ENCODE assay signal across 17 cellular contexts in genomic region chr7:82109288-82109687, GRCh38.
A peak's percentile ranks its signal among the peaks of the same experiment; 100 is the strongest.
DNase-seq lines count a peak whose midpoint lies in the region; ATAC-seq, FAIRE-seq and TF ChIP-seq lines count a peak whose summit lies in the region.
"Had no signal": no experiment of that assay in that cellular context is flagged by ENCODE, and none has a peak within 500 bp of the region (broad histone marks: within the 10 kb centered on the region; RNA-seq: fewer than 3 reads in every experiment).

No MANE protein-coding gene starts in this region.

- ATAC-seq in K562: no peak
- no peak for ATAC-seq in activated naive CD8-positive, alpha-beta T cell treated with anti-CD3 and anti-CD28 coated beads, Interleukin-2, amount 50 U/mL, for 24 hours
- ATAC-seq: gastroesophageal sphincter; stimulated activated memory B cell treated with anti-CD40 and anti-IgM and Interleukin-4, amounts not matched to agents 10 μg/mL and 1 μg/mL and 100 μg/mL, for 72 hours had no signal

- no peak for TF ChIP-seq CTCF in BJ (IDR thresholded peaks at IDR 0.05; ENCODE audit: insufficient read depth, low read depth, low read length)
- TF ChIP-seq CTCF in K562 (IDR thresholded peaks at IDR 0.05 in 2 of 3, conservative IDR thresholded peaks at IDR 0.05 in 1 of 3; ENCODE audit: insufficient read depth in 2 of 3, low read depth in 1 of 3, low read length in 3 of 3): no peak

- H3K27ac ChIP-seq in HUES64 (ENCODE audit: low read depth, low read length): peak overlapping the region; percentile 43; the same call in 1 of the 2 replicates
- no peak overlapping the region for H3K27ac ChIP-seq in K562 (ENCODE audit: extremely low read depth, low read depth, low read length)
- H3K27ac ChIP-seq in Karpas-422 (ENCODE audit: low read length): no peak overlapping the region
- H3K27ac ChIP-seq: gastroesophageal sphincter had no signal

- H3K27ac Mint-ChIP-seq in activated naive CD8-positive, alpha-beta T cell treated with anti-CD3 and anti-CD28 coated beads, Interleukin-2, amount 50 U/mL, for 24 hours: no peak overlapping the region
- H3K27ac Mint-ChIP-seq: CD4-positive, alpha-beta memory T cell; stimulated activated memory B cell treated with anti-CD40 and anti-IgM and Interleukin-4, amounts not matched to agents 10 μg/mL and 1 μg/mL and 100 μg/mL, for 72 hours; T-helper 1 cell treated with Interleukin-12 subunit alpha and Interleukin-12 subunit beta and Interleukin-4 antibody, amounts not matched to agents 30 μg/mL and 1 μg/mL, for 36 hours had no signal

- peaks cover 3% of the 10 kb centered on the region for H3K9me3 Mint-ChIP-seq in activated naive CD8-positive, alpha-beta T cell treated with anti-CD3 and anti-CD28 coated beads, Interleukin-2, amount 50 U/mL, for 24 hours
- H3K9me3 Mint-ChIP-seq: stimulated activated memory B cell treated with anti-CD40 and anti-IgM and Interleukin-4, amounts not matched to agents 10 μg/mL and 1 μg/mL and 100 μg/mL, for 72 hours; T-helper 1 cell treated with Interleukin-12 subunit alpha and Interleukin-12 subunit beta and Interleukin-4 antibody, amounts not matched to agents 30 μg/mL and 1 μg/mL, for 36 hours had no signal

- TF ChIP-seq EP300 in K562 (IDR thresholded peaks at IDR 0.05; ENCODE audit: low read length): no peak

- no peak for FAIRE-seq in K562 (lab: Jason Lieb, UNC)

- H3K4me1 ChIP-seq in HUES64 (ENCODE audit: insufficient read depth, low read length) (peaks cover 24% of the 10 kb centered on the region), K562 (replicated peaks in 1 of 2; ENCODE audit: control insufficient read depth in 2 of 2, insufficient read depth in 2 of 2, low read length in 2 of 2) (no peaks in the 10 kb centered on the region), Karpas-422 (ENCODE audit: low read length) (no peaks in the 10 kb centered on the region)

- H2AFZ ChIP-seq in K562 (ENCODE audit: low read depth, low read length) (no peak overlapping the region), Karpas-422 (ENCODE audit: low read length) (no peak overlapping the region)

- no peak overlapping the region for H3K4me3 Mint-ChIP-seq in activated naive CD8-positive, alpha-beta T cell treated with anti-CD3 and anti-CD28 coated beads, Interleukin-2, amount 50 U/mL, for 24 hours
- H3K4me3 Mint-ChIP-seq: CD4-positive, alpha-beta memory T cell; stimulated activated memory B cell treated with anti-CD40 and anti-IgM and Interleukin-4, amounts not matched to agents 10 μg/mL and 1 μg/mL and 100 μg/mL, for 72 hours; T-helper 1 cell treated with Interleukin-12 subunit alpha and Interleukin-12 subunit beta and Interleukin-4 antibody, amounts not matched to agents 30 μg/mL and 1 μg/mL, for 36 hours had no signal

- no peaks in the 10 kb centered on the region for H3K9me1 ChIP-seq in K562 (ENCODE audit: control insufficient read depth, insufficient read depth, low read length)

- H3K36me3 Mint-ChIP-seq in activated naive CD8-positive, alpha-beta T cell treated with anti-CD3 and anti-CD28 coated beads, Interleukin-2, amount 50 U/mL, for 24 hours (ENCODE audit: low read depth): no peaks in the 10 kb centered on the region
- H3K36me3 Mint-ChIP-seq: CD4-positive, alpha-beta memory T cell; stimulated activated memory B cell treated with anti-CD40 and anti-IgM and Interleukin-4, amounts not matched to agents 10 μg/mL and 1 μg/mL and 100 μg/mL, for 72 hours had no signal

- no peaks in the 10 kb centered on the region for H3K27me3 Mint-ChIP-seq in activated naive CD8-positive, alpha-beta T cell treated with anti-CD3 and anti-CD28 coated beads, Interleukin-2, amount 50 U/mL, for 24 hours
- H3K27me3 Mint-ChIP-seq: CD4-positive, alpha-beta memory T cell; stimulated activated memory B cell treated with anti-CD40 and anti-IgM and Interleukin-4, amounts not matched to agents 10 μg/mL and 1 μg/mL and 100 μg/mL, for 72 hours had no signal

- CTCF ChIA-PET in BJ (lab: Yijun Ruan, JAX) (no interaction called here), K562 (lab: Yijun Ruan, JAX; ENCODE audit: low intra/inter-chr PET ratio) (no interaction called here)

- H4K20me1 ChIP-seq in K562 (replicated peaks; ENCODE audit: control insufficient read depth, insufficient read depth, low read length) (no peaks in the 10 kb centered on the region), Karpas-422 (ENCODE audit: insufficient read depth, low read depth, low read length) (no peaks in the 10 kb centered on the region)

- H3K9me3 ChIP-seq in HUES64 (ENCODE audit: insufficient read depth, low read depth, low read length) (no peaks in the 10 kb centered on the region), K562 (replicated peaks; ENCODE audit: control insufficient read depth, insufficient read depth, low read depth, low read length) (no peaks in the 10 kb centered on the region; the same call in 1 of the 2 replicates), Karpas-422 (ENCODE audit: low read length) (peaks cover 12% of the 10 kb centered on the region)
- H3K9me3 ChIP-seq: gastroesophageal sphincter had no signal

- no TSS peak for BruUV-seq in K562 (replicated peaks; lab: Mats Ljungman, UMichigan)

- TF ChIP-seq POLR2A in K562 (conservative IDR thresholded peaks at IDR 0.05): no peak

- H3K9ac ChIP-seq in HUES64 (ENCODE audit: low read depth, low read length): no peak overlapping the region
- no peak overlapping the region for H3K9ac ChIP-seq in K562 (ENCODE audit: insufficient read depth in 1 of 2, low read depth in 2 of 2, low read length in 2 of 2)
- no peak overlapping the region for H3K9ac ChIP-seq in Karpas-422 (ENCODE audit: low read length)

- intact Hi-C loops in K562 (cut with micrococcal nuclease) (no loop called here), posterior vena cava (cut with DNase I) (no loop called here)

- no peaks in the 10 kb centered on the region for H3K9me2 ChIP-seq in Karpas-422 (replicated peaks; ENCODE audit: insufficient read depth, low read length)

- no peaks in the 10 kb centered on the region for H3K79me2 ChIP-seq in K562 (ENCODE audit: control insufficient read depth, insufficient read depth, low read length)
- H3K79me2 ChIP-seq in Karpas-422 (ENCODE audit: low read length): no peaks in the 10 kb centered on the region

- H3K4me2 ChIP-seq in K562 (ENCODE audit: insufficient read depth, low read length) (no peak overlapping the region), Karpas-422 (ENCODE audit: low read depth, low read length, poor library complexity, severe bottlenecking) (no peak overlapping the region)

- in situ Hi-C loops in K562 (cut with MboI): no loop called here

- DNase-seq in BJ (ENCODE audit: low read depth) (peak; percentile 6), K562 (ENCODE audit: extremely low read depth in 1 of 4, low spot score in 3 of 4) (no peak), kidney tubule cell (ENCODE audit: low spot score) (peak; percentile 29), ureter (ENCODE audit: low spot score) (no peak), posterior vena cava (ENCODE audit: low spot score) (no peak), Karpas-422 (no peak)
- no peak for DNase-seq in activated naive CD8-positive, alpha-beta T cell treated with anti-CD3 and anti-CD28 coated beads, Interleukin-2, amount 50 U/mL, for 24 hours
- DNase-seq: activated CD4-positive, alpha-beta T cell treated with anti-CD3 and anti-CD28 coated beads, Interleukin-2, amount 50 U/mL, for 48 hours; activated gamma-delta T cell; CD4-positive, alpha-beta memory T cell; NCI-H187; nucleus accumbens; stimulated activated CD4-positive, alpha-beta T cell treated with anti-CD3 and anti-CD28 coated beads, Interleukin-1b, Interleukin-23, amount 100 ng/mL, for 48 hours had no signal

- H3K27me3 ChIP-seq in BJ (ENCODE audit: control insufficient read depth, insufficient read depth, low read length): no peaks in the 10 kb centered on the region
- H3K27me3 ChIP-seq in HUES64 (ENCODE audit: insufficient read depth, low read length): no peaks in the 10 kb centered on the region
- no peaks in the 10 kb centered on the region for H3K27me3 ChIP-seq in K562 (ENCODE audit: control insufficient read depth in 2 of 2, insufficient read depth in 2 of 2, low read length in 2 of 2)
- no peaks in the 10 kb centered on the region for H3K27me3 ChIP-seq in Karpas-422 (ENCODE audit: low read length)
- H3K27me3 ChIP-seq: gastroesophageal sphincter had no signal

- no peaks in the 10 kb centered on the region for H3K4me1 Mint-ChIP-seq in activated naive CD8-positive, alpha-beta T cell treated with anti-CD3 and anti-CD28 coated beads, Interleukin-2, amount 50 U/mL, for 24 hours
- H3K4me1 Mint-ChIP-seq: CD4-positive, alpha-beta memory T cell; stimulated activated memory B cell treated with anti-CD40 and anti-IgM and Interleukin-4, amounts not matched to agents 10 μg/mL and 1 μg/mL and 100 μg/mL, for 72 hours had no signal

- H3K4me3 ChIP-seq in BJ (ENCODE audit: low read depth, low read length) (no peak overlapping the region), HUES64 (ENCODE audit: low read length) (no peak overlapping the region), K562 (no peak overlapping the region), Karpas-422 (ENCODE audit: low read length) (no peak overlapping the region)
- H3K4me3 ChIP-seq: gastroesophageal sphincter had no signal

- H3K36me3 ChIP-seq in BJ (ENCODE audit: control insufficient read depth, insufficient read depth, low read length): no peaks in the 10 kb centered on the region
- H3K36me3 ChIP-seq in HUES64 (ENCODE audit: insufficient read depth, low read length): no peaks in the 10 kb centered on the region
- H3K36me3 ChIP-seq in K562 (ENCODE audit: control insufficient read depth, insufficient read depth, low read length): no peaks in the 10 kb centered on the region
- H3K36me3 ChIP-seq in Karpas-422 (ENCODE audit: insufficient read depth, low read length): no peaks in the 10 kb centered on the region
- H3K36me3 ChIP-seq: gastroesophageal sphincter had no signal

- POLR2A ChIA-PET in BJ (lab: Charles Lee): no interaction called here
- POLR2A ChIA-PET in K562 (lab: Yijun Ruan, JAX): no interaction called here

- 92% methylated on average over 1 of the region's 1 CpG for WGBS in HUES64
- WGBS in K562 (ENCODE audit: insufficient coverage, low coverage, missing lambda C conversion rate): 8% methylated on average over 1 of the region's 1 CpG

- TF ChIP-seq RAD21 in K562 (CRISPR knock-in tag; conservative IDR thresholded peaks at IDR 0.05 in 1 of 2, IDR thresholded peaks at IDR 0.05 in 1 of 2): no peak

TF ChIP-seq in K562, 482 proteins besides CTCF, POLR2A, EP300 and RAD21 (continues in another document):
- peak; percentile 53; the same call in 1 of the 2 replicates for TF ChIP-seq ZNF316 (IDR thresholded peaks at IDR 0.05)

Comparison
In these comparisons a context has a peak if more than half of its experiments do, and no peak if none do; other contexts are left out.
1. DNase-seq: peak in BJ (single experiment) and kidney tubule cell (single experiment); none in K562 (0 of 4), ureter (single experiment), posterior vena cava (single experiment), activated naive CD8-positive, alpha-beta T cell treated with anti-CD3 and anti-CD28 coated beads, Interleukin-2, amount 50 U/mL, for 24 hours (single experiment) and Karpas-422 (single experiment).